3 cellular contexts compared by ENCODE assay signal in the genomic region with DNA sequence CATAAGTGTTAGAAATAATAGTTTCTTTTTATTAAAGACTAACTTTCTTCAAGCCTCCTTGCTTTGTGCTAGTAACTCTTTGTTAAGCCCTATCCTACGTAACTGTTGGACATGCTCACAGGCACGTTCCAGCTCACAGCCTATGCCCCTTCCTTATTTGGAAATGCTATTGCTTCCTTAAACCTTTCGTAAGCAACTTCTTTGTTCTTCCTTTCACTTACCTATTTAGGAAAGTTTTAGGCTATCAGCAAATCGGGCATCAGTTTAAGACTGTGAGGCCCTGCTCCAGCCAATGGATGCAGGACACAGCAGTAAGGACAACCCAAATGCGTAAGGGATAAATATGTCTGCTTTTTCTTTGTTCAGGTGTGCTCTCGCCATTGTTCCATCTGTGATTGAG. TPM values are rescaled to one million over a fixed set of nuclear protein-coding genes. Genes with fewer than 3 reads are reported as not detected.
"Had no signal": no experiment of that assay in that cellular context is flagged by ENCODE, and none has a peak within 500 bp of the region (broad histone marks: within the 10 kb centered on the region; RNA-seq: fewer than 3 reads in every experiment).

No MANE protein-coding gene starts in this region.

RNA-seq across cellular contexts. Expression of a gene that starts 14.2 kb away (rescaled TPM):
- total RNA-seq: left ventricle myocardium superior; mononuclear cell; naive thymus-derived CD4-positive, alpha-beta T cell had no signal
- polyA plus RNA-seq: naive thymus-derived CD4-positive, alpha-beta T cell had no signal
